In genomic region chr6:30557683-30557981, GRCh38 we compare ENCODE assay signal across 8 cellular contexts. TPM values are rescaled to one million over a fixed set of nuclear protein-coding genes. Genes with fewer than 3 reads are reported as not detected.
A peak's percentile ranks its signal among the peaks of the same experiment; 100 is the strongest.
DNase-seq lines count a peak whose midpoint lies in the region; ATAC-seq and TF ChIP-seq lines count a peak whose summit lies in the region.

No MANE protein-coding gene starts in this region.

- H3K4me3 Mint-ChIP-seq in activated T-cell treated with anti-CD3 and anti-CD28 coated beads, Interleukin-2, amount 50 U/mL, for 4 hours, result peak overlapping the region; percentile 98
- H3K4me3 Mint-ChIP-seq in T-helper 17 cell, result peak overlapping the region; percentile 99

- H3K4me3 ChIP-seq in esophagus (ENCODE audit: low read depth in 1 of 2, low read length in 2 of 2) (peak overlapping the region; percentile 82 to 95), prostate gland (peak overlapping the region; percentile 87 to 94)

- intact Hi-C loops in prostate gland (cut with DNase I), result loop anchor here (5.0 kb wide), 1 partner anchor 165 kb away; the partner anchor contains the start of gene TUBB

- 1 to 4% methylated on average over 6 of the region's 6 CpGs for WGBS in esophagus, 2 donors
- 3% methylated on average over 6 of the region's 6 CpGs for WGBS in prostate gland

- no peak for TF ChIP-seq CTCF in prostate gland (IDR thresholded peaks at IDR 0.05)

- peaks cover 36% of the 10 kb centered on the region for H3K4me1 Mint-ChIP-seq in activated T-cell treated with anti-CD3 and anti-CD28 coated beads, Interleukin-2, amount 50 U/mL, for 4 hours (ENCODE audit: low read depth)
- H3K4me1 Mint-ChIP-seq in T-helper 17 cell, result peaks cover 41% of the 10 kb centered on the region

- ATAC-seq in activated T-cell treated with anti-CD3 and anti-CD28 coated beads, Interleukin-2, amount 50 U/mL, for 4 hours, result peak; percentile 22 to 30
- ATAC-seq in T-helper 17 cell, result no peak

- H3K9me3 Mint-ChIP-seq in activated T-cell treated with anti-CD3 and anti-CD28 coated beads, Interleukin-2, amount 50 U/mL, for 4 hours, result no peaks in the 10 kb centered on the region

- H3K9me3 ChIP-seq in T-helper 17 cell (ENCODE audit: control insufficient read depth, low read length, poor library complexity, severe bottlenecking), result no peaks in the 10 kb centered on the region
- H3K9me3 ChIP-seq in esophagus (ENCODE audit: control insufficient read depth in 2 of 2, insufficient read depth in 1 of 2, low read depth in 1 of 2, low read length in 1 of 2), result no peaks in the 10 kb centered on the region
- no peaks in the 10 kb centered on the region for H3K9me3 ChIP-seq in prostate gland

- peak overlapping the region; percentile 100 for H3K27ac Mint-ChIP-seq in T-helper 17 cell

- H3K27me3 ChIP-seq in esophagus (ENCODE audit: control insufficient read depth in 1 of 2, insufficient read depth in 2 of 2, low read length in 2 of 2) (no peaks in the 10 kb centered on the region), prostate gland (replicated peaks; ENCODE audit: insufficient read depth) (no peaks in the 10 kb centered on the region)

- H3K36me3 ChIP-seq in esophagus (ENCODE audit: control insufficient read depth in 2 of 2, insufficient read depth in 2 of 2, low read length in 1 of 2) (peaks cover under 1 to 17% of the 10 kb centered on the region in 2 donors), prostate gland (peaks cover 0 to 2% of the 10 kb centered on the region in 2 donors)

- H3K4me1 ChIP-seq in esophagus (ENCODE audit: control insufficient read depth in 2 of 2, insufficient read depth in 2 of 2, low read length in 1 of 2) (peaks cover 0 to 4% of the 10 kb centered on the region in 2 donors), prostate gland (replicated peaks) (no peaks in the 10 kb centered on the region)

- no peaks in the 10 kb centered on the region for H3K27me3 Mint-ChIP-seq in activated T-cell treated with anti-CD3 and anti-CD28 coated beads, Interleukin-2, amount 50 U/mL, for 4 hours (ENCODE audit: low read depth)
- no peaks in the 10 kb centered on the region for H3K27me3 Mint-ChIP-seq in T-helper 17 cell

- peak; percentile 63 for DNase-seq in activated T-cell treated with anti-CD3 and anti-CD28 coated beads, Interleukin-2, amount 50 U/mL, for 4 hours
- DNase-seq in activated T-cell treated with anti-CD3 and anti-CD28 coated beads, Interleukin-2, amount 50 U/mL, for 1 hour, result no peak
- DNase-seq in T-helper 17 cell (peak in 1 of 3 donors; percentile 34), prostate gland (ENCODE audit: low spot score) (no peak), DMS153 treated with DMSO at 0.1 percent for 48 hours (lab: John Stamatoyannopoulos, UW; ENCODE audit: unreplicated experiment) (no peak), H4 (ENCODE audit: low spot score) (no peak), NCI-H524 (lab: John Stamatoyannopoulos, UW) (no peak)

- H3K36me3 Mint-ChIP-seq in activated T-cell treated with anti-CD3 and anti-CD28 coated beads, Interleukin-2, amount 50 U/mL, for 4 hours (ENCODE audit: insufficient read depth), result peaks cover 32% of the 10 kb centered on the region
- H3K36me3 Mint-ChIP-seq in T-helper 17 cell (ENCODE audit: low read depth), result peaks cover 15% of the 10 kb centered on the region

- TF ChIP-seq POLR2A in prostate gland (IDR thresholded peaks at IDR 0.05), result no peak

- H3K27ac ChIP-seq in esophagus (ENCODE audit: low read depth in 2 of 2, low read length in 1 of 2) (peak overlapping the region; percentile 94 to 99), prostate gland (peak overlapping the region; percentile 97 to 99)

RNA-seq across cellular contexts. Expression of gene PRR3, which starts 0.5 kb away (rescaled TPM):
- 10 to 100 TPM; 41.3 to 49.3 (median 43.8) TPM for total RNA-seq in activated T-cell treated with anti-CD3 and anti-CD28 coated beads, Interleukin-2, amount 50 U/mL, for 4 hours
- 10 to 100 TPM; 11.2 to 13.9 TPM for total RNA-seq in T-helper 17 cell
- 1 to 10 TPM; 3.7 to 4.8 TPM for polyA plus RNA-seq in esophagus
- total RNA-seq in prostate gland, result 10 to 100 TPM in 1 of 2 donors, 1 to 10 TPM in 1; 8.6 to 11.7 TPM
- 17.9 and 25.4 TPM in 2 replicates for total RNA-seq in H4 (2014; rRNA removed; shearing (Covaris generic))

RNA-seq across cellular contexts. Expression of gene GNL1, which starts 1.3 kb away (rescaled TPM):
- total RNA-seq in activated T-cell treated with anti-CD3 and anti-CD28 coated beads, Interleukin-2, amount 50 U/mL, for 4 hours, result 100 to 1,000 TPM; 134 to 142 (median 138) TPM
- total RNA-seq in T-helper 17 cell (100 to 1,000 TPM; 178 to 211 TPM), prostate gland (10 to 100 TPM; 38.3 to 56.4 TPM)
- 10 to 100 TPM; 27.9 to 29.0 TPM for polyA plus RNA-seq in esophagus
- 42.1 and 56.7 TPM in 2 replicates for total RNA-seq in H4 (2014; rRNA removed; shearing (Covaris generic))

RNA-seq across cellular contexts. Expression of gene ABCF1, which starts 13.6 kb away (rescaled TPM):
- 100 to 1,000 TPM; 167 to 181 (median 181) TPM for total RNA-seq in activated T-cell treated with anti-CD3 and anti-CD28 coated beads, Interleukin-2, amount 50 U/mL, for 4 hours
- total RNA-seq in T-helper 17 cell, result 100 to 1,000 TPM in 1 of 2 donors, 10 to 100 TPM in 1; 97.4 to 106 TPM
- polyA plus RNA-seq in esophagus, result 10 to 100 TPM; 17.7 to 23.8 TPM
- 10 to 100 TPM; 42.3 to 49.2 TPM for total RNA-seq in prostate gland
- total RNA-seq in H4 (2014; rRNA removed; shearing (Covaris generic)), result 30.7 and 46.7 TPM in 2 replicates

RNA-seq across cellular contexts. Expression of gene PPP1R10, which starts 59.4 kb away (rescaled TPM):
- total RNA-seq in activated T-cell treated with anti-CD3 and anti-CD28 coated beads, Interleukin-2, amount 50 U/mL, for 4 hours, result 100 to 1,000 TPM; 102 to 106 (median 106) TPM
- total RNA-seq in T-helper 17 cell (100 to 1,000 TPM; 114 to 123 TPM), prostate gland (10 to 100 TPM; 40.0 to 51.0 TPM)
- polyA plus RNA-seq in esophagus, result 10 to 100 TPM; 13.5 to 23.5 TPM
- 14.8 and 15.9 TPM in 2 replicates for total RNA-seq in H4 (2014; rRNA removed; shearing (Covaris generic))
